8 cellular contexts compared by ENCODE assay signal in genomic region chr12:103930787-103931536, GRCh38. TPM values are rescaled to one million over a fixed set of nuclear protein-coding genes. Genes with fewer than 3 reads are reported as not detected.
DNase-seq lines count a peak whose midpoint lies in the region; ATAC-seq and TF ChIP-seq lines count a peak whose summit lies in the region.

No MANE protein-coding gene starts in this region.

- DNase-seq in AG09309 (ENCODE audit: low read depth) (no peak), HEK293T (ENCODE audit: extremely low spot score) (peak; percentile 16), WTC11 (ENCODE audit: low spot score) (peak; percentile 28), lung microvascular endothelial cell (ENCODE audit: low read depth in 2 of 2) (peak; percentile 44 to 55), SHP77 treated with DMSO at 0.1 percent for 48 hours (lab: John Stamatoyannopoulos, UW) (no peak)
- peak; percentile 5 to 24 (median 11) for DNase-seq in effector memory CD8-positive, alpha-beta T cell
- peak; percentile 36 for DNase-seq in stimulated activated naive CD4-positive, alpha-beta T cell treated with Interleukin-2 at 50 U/mL for 16 hours (lab: John Stamatoyannopoulos, UW)

- no peak for ATAC-seq in WTC11
- ATAC-seq in effector memory CD8-positive, alpha-beta T cell (replicated peaks), result no peak
- no peak for ATAC-seq in GM19035 (IDR thresholded peaks at IDR 0.05; ENCODE audit: unreplicated experiment)

- H3K36me3 Mint-ChIP-seq in WTC11, result peaks cover 50% of the 10 kb centered on the region
- peaks cover 74% of the 10 kb centered on the region for H3K36me3 Mint-ChIP-seq in effector memory CD8-positive, alpha-beta T cell (ENCODE audit: insufficient read depth)

- peak overlapping the region; percentile 87 for H3K4me3 Mint-ChIP-seq in WTC11
- H3K4me3 Mint-ChIP-seq in effector memory CD8-positive, alpha-beta T cell, result peak overlapping the region; percentile 91 to 93

- H3K4me3 ChIP-seq in AG09309 (ENCODE audit: control insufficient read depth, low read depth, low read length), result peak overlapping the region; percentile 71

- CTCF ChIA-PET in HEK293T (lab: Yijun Ruan, JAX), result no interaction called here
- CTCF ChIA-PET in WTC11 (lab: Charles Lee), result no interaction called here

- H3K9me3 Mint-ChIP-seq in WTC11, result no peaks in the 10 kb centered on the region
- H3K9me3 Mint-ChIP-seq in effector memory CD8-positive, alpha-beta T cell, result no peaks in the 10 kb centered on the region

- POLR2A ChIA-PET in HEK293T (lab: Yijun Ruan, JAX) (interaction anchor here (0.8 to 3.7 kb wide), 3 partner anchors 24 to 178 kb away, joined by 3 to 30 read pairs (median 26); partner anchors contain the start of gene TDG), WTC11 (lab: Charles Lee) (interaction anchor here (0.6 to 1.6 kb wide), 3 partner anchors 29 to 243 kb away, joined by 3 to 5 read pairs (median 3); no protein-coding TSS in a partner anchor)

- no peaks in the 10 kb centered on the region for H3K27me3 Mint-ChIP-seq in WTC11 (ENCODE audit: low read depth)
- no peaks in the 10 kb centered on the region for H3K27me3 Mint-ChIP-seq in effector memory CD8-positive, alpha-beta T cell

- H3K27ac Mint-ChIP-seq in WTC11, result peak overlapping the region; percentile 82
- peak overlapping the region; percentile 97 to 99 for H3K27ac Mint-ChIP-seq in effector memory CD8-positive, alpha-beta T cell

- peaks cover 32% of the 10 kb centered on the region for H3K4me1 Mint-ChIP-seq in WTC11
- peaks cover 51 to 54% of the 10 kb centered on the region in 2 donors for H3K4me1 Mint-ChIP-seq in effector memory CD8-positive, alpha-beta T cell (ENCODE audit: low read depth in 2 of 2)

- TF ChIP-seq CTCF in AG09309 (IDR thresholded peaks at IDR 0.05; ENCODE audit: control insufficient read depth, insufficient read depth, low read depth, low read length, missing control alignments), result no peak
- no peak for TF ChIP-seq CTCF in WTC11 (IDR thresholded peaks at IDR 0.05)

TF ChIP-seq in HEK293T, 16 proteins besides CTCF, POLR2A, EP300 and RAD21:
- TF ChIP-seq ELF4 (IDR thresholded peaks at IDR 0.05), result no peak
- TF ChIP-seq HDGF (IDR thresholded peaks at IDR 0.05; ENCODE audit: borderline replicate concordance), result no peak
- TF ChIP-seq CTBP1 (IDR thresholded peaks at IDR 0.05; ENCODE audit: borderline replicate concordance), result no peak
- TF ChIP-seq SP1 (IDR thresholded peaks at IDR 0.05), result no peak
- TF ChIP-seq FOXA1 (IDR thresholded peaks at IDR 0.05), result no peak

TF ChIP-seq in WTC11, 78 proteins besides CTCF, POLR2A, EP300 and RAD21:
- no peak for TF ChIP-seq ZNF219 (CRISPR knock-in tag; IDR thresholded peaks at IDR 0.05; ENCODE audit: borderline replicate concordance)
- TF ChIP-seq, protein P1, sequence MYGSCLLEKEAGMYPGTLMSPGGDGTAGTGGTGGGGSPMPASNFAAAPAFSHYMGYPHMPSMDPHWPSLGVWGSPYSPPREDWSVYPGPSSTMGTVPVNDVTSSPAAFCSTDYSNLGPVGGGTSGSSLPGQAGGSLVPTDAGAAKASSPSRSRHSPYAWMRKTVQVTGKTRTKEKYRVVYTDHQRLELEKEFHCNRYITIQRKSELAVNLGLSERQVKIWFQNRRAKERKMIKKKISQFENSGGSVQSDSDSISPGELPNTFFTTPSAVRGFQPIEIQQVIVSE (CRISPR knock-in tag; IDR thresholded peaks at IDR 0.05; ENCODE audit: borderline replicate concordance), result 0 out of 2 replicates have a peak, but pooled peaks have one; percentile 36
- TF ChIP-seq ZNF317 (CRISPR knock-in tag; IDR thresholded peaks at IDR 0.05; ENCODE audit: borderline replicate concordance, low read depth), result no peak
- TF ChIP-seq, protein P2, sequence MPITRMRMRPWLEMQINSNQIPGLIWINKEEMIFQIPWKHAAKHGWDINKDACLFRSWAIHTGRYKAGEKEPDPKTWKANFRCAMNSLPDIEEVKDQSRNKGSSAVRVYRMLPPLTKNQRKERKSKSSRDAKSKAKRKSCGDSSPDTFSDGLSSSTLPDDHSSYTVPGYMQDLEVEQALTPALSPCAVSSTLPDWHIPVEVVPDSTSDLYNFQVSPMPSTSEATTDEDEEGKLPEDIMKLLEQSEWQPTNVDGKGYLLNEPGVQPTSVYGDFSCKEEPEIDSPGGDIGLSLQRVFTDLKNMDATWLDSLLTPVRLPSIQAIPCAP (CRISPR knock-in tag; IDR thresholded peaks at IDR 0.05), result peak; percentile 10; the same call in 1 of the 2 replicates

RNA-seq across cellular contexts. Expression of gene HSP90B1, which starts 0.8 kb away (rescaled TPM):
- total RNA-seq in WTC11 (2021) (711 to 864 TPM (median 761 TPM) in 3 replicates), lung microvascular endothelial cell (525 and 1,246 TPM in 2 replicates)

RNA-seq across cellular contexts. Expression of gene TDG, which starts 34.7 kb away (rescaled TPM):
- 28.1 to 33.0 TPM (median 32.6 TPM) in 3 replicates for total RNA-seq in WTC11 (2021)
- 19.6 and 30.6 TPM in 2 replicates for total RNA-seq in lung microvascular endothelial cell

Comparison
In these comparisons a context has a peak if more than half of its experiments do, and no peak if none do; other contexts are left out.
1. DNase-seq: peak in HEK293T (single experiment), WTC11 (single experiment), effector memory CD8-positive, alpha-beta T cell (3 of 3), lung microvascular endothelial cell (2 of 2) and stimulated activated naive CD4-positive, alpha-beta T cell treated with Interleukin-2 at 50 U/mL for 16 hours (single experiment); none in AG09309 (single experiment) and SHP77 treated with DMSO at 0.1 percent for 48 hours (single experiment).